Comparison of ENCODE assay signal across 8 cellular contexts in the genomic region with DNA sequence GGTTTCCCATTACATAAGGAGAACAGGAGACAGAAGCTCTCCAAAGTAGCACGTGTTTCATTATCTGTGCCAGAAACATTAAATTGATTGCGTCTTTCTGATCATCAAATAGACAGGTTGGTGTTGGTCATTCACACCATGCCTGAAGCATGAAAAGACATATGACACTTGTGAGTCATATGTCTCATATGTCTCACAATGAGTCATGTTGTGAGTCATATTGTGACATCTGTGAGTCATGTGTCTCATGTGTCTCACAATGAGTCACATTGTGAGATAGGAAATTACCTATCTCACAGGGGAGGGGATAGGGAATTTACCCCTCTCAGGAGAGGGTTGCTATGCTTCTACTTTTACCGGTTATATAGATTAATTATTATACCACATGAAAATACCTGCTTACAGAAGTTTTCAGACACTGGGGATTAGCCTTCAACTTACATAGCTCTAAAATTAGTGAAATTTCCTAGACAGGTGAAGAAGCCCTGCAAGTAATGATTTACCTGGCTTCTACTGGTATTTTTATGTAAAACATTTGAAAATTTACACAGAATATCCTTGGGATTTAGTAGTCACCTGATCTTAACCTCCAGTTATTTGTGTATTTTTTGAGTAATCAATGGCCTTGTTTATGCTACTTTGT.
A peak's percentile ranks its signal among the peaks of the same experiment; 100 is the strongest.
DNase-seq lines count a peak whose midpoint lies in the region; ATAC-seq and TF ChIP-seq lines count a peak whose summit lies in the region.

No MANE protein-coding gene starts in this region.

- H3K4me3 ChIP-seq in fibroblast of villous mesenchyme (ENCODE audit: low read depth, low read length) = no peak overlapping the region

- peak; percentile 94 for ATAC-seq in HG02623 (IDR thresholded peaks at IDR 0.05; ENCODE audit: unreplicated experiment)

- no peak overlapping the region for H3K27ac ChIP-seq in substantia nigra (ENCODE audit: low read depth, low read length, poor library complexity, severe bottlenecking)

- no peak for TF ChIP-seq CTCF in fibroblast of villous mesenchyme (IDR thresholded peaks at IDR 0.05; ENCODE audit: insufficient read depth, low read depth, low read length)

- DNase-seq in activated T-cell treated with anti-CD3 and anti-CD28 coated beads for 24 hours (ENCODE audit: low read depth) (peak; percentile 1), NAMALWA (ENCODE audit: low spot score) (peak; percentile 24), fibroblast of villous mesenchyme (ENCODE audit: low read depth) (peak; percentile 53), substantia nigra (lab: John Stamatoyannopoulos, UW) (no peak), RPMI8226 (no peak), ecto neural progenitor cell (ENCODE audit: low spot score) (no peak)
- no peak for DNase-seq in activated T-cell treated with anti-CD3 and anti-CD28 coated beads, Interleukin-2, amount 50 U/mL, for 1 hour

Comparison
In these comparisons a context has a peak if more than half of its experiments do, and no peak if none do; other contexts are left out.
1. DNase-seq: peak in activated T-cell treated with anti-CD3 and anti-CD28 coated beads for 24 hours (single experiment), NAMALWA (single experiment) and fibroblast of villous mesenchyme (single experiment); none in activated T-cell treated with anti-CD3 and anti-CD28 coated beads, Interleukin-2, amount 50 U/mL, for 1 hour (single experiment), substantia nigra (0 of 49), RPMI8226 (single experiment) and ecto neural progenitor cell (single experiment).